Comparison of ENCODE assay signal across 23 cellular contexts in the genomic region with DNA sequence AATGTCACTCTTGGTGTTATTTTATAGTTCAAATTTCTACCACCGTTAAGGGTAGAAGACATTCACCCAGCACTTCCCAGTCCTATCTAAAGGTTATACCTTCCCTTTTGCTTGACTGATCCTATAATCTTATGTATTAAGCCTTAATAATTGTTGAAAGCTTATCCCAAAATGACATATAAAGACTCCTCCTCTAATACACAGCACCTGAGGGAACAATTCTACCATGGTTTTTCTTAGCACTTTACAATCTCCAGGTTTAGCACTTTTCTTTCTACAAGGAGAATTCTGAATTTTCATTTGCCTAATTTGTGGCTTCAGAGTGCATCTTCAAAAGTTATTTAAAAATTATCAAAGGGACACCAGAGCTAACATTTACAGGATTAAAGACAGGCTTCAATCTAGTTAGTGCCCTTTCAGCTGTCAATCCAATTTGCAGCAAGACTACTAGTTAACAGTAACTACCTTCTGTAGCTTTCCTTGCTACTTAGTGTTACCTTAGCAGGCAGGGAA. TPM values are rescaled to one million over a fixed set of nuclear protein-coding genes. Genes with fewer than 3 reads are reported as not detected.
DNase-seq lines count a peak whose midpoint lies in the region; ATAC-seq and TF ChIP-seq lines count a peak whose summit lies in the region.
"Had no signal": no experiment of that assay in that cellular context is flagged by ENCODE, and none has a peak within 500 bp of the region (broad histone marks: within the 10 kb centered on the region; RNA-seq: fewer than 3 reads in every experiment).

No MANE protein-coding gene starts in this region.

- no peaks in the 10 kb centered on the region for H3K27me3 Mint-ChIP-seq in brain

- no peak for ATAC-seq in activated naive CD4-positive, alpha-beta T cell treated with anti-CD3 and anti-CD28 coated beads, Interleukin-2, amount 50 U/mL, for 72 hours
- ATAC-seq in GM18861 (IDR thresholded peaks at IDR 0.05; ENCODE audit: unreplicated experiment) (no peak), GM18502 (IDR thresholded peaks at IDR 0.05; ENCODE audit: poor library complexity, unreplicated experiment) (no peak)
- ATAC-seq: foreskin keratinocyte, left ventricle myocardium superior had no signal

- no peak for TF ChIP-seq EP300 in transverse colon (IDR thresholded peaks at IDR 0.05; ENCODE audit: low read depth)

- H3K27me3 ChIP-seq in transverse colon, result no peaks in the 10 kb centered on the region
- H3K27me3 ChIP-seq: ascending aorta, foreskin keratinocyte, hepatocyte, sigmoid colon had no signal

- CTCF ChIA-PET in RWPE1 (lab: Yijun Ruan, JAX), result interaction anchor here (0.5 to 3.1 kb wide), 2 partner anchors 141 to 412 kb away, joined by 6 to 16 read pairs; no protein-coding TSS in a partner anchor

- H3K36me3 Mint-ChIP-seq in activated naive CD4-positive, alpha-beta T cell treated with anti-CD3 and anti-CD28 coated beads, Interleukin-2, amount 50 U/mL, for 72 hours, result peaks cover 11 to 33% of the 10 kb centered on the region in 2 donors
- peaks cover 22% of the 10 kb centered on the region for H3K36me3 Mint-ChIP-seq in brain

- H3K36me3 ChIP-seq in transverse colon, result peaks cover 0 to 16% (median 5%) of the 10 kb centered on the region in 4 donors

- no peak overlapping the region for H3K4me3 ChIP-seq in transverse colon
- H3K4me3 ChIP-seq: ascending aorta, hepatocyte, sigmoid colon had no signal

- H3K27ac Mint-ChIP-seq in activated naive CD4-positive, alpha-beta T cell treated with anti-CD3 and anti-CD28 coated beads, Interleukin-2, amount 50 U/mL, for 72 hours, result peak overlapping the region; percentile 69 to 84
- peak overlapping the region in 3 of 5 experiments; percentile 2 to 69 (median 19) for H3K27ac Mint-ChIP-seq in brain

- intact Hi-C loops in transverse colon (cut with DNase I; ENCODE audit: low total_unique reads), result loop anchor here (5.0 kb wide), 1 partner anchor 136 kb away; no protein-coding TSS in a partner anchor

- peaks cover 10 to 45% (median 22%) of the 10 kb centered on the region in 4 donors for H3K4me1 ChIP-seq in transverse colon
- H3K4me1 ChIP-seq: foreskin keratinocyte had no signal

- H3K9me3 Mint-ChIP-seq in activated naive CD4-positive, alpha-beta T cell treated with anti-CD3 and anti-CD28 coated beads, Interleukin-2, amount 50 U/mL, for 72 hours, result no peaks in the 10 kb centered on the region
- no peaks in the 10 kb centered on the region for H3K9me3 Mint-ChIP-seq in brain

- TF ChIP-seq CTCF in RWPE1 (conservative IDR thresholded peaks at IDR 0.05; ENCODE audit: low read depth) (no peak), brain (conservative IDR thresholded peaks at IDR 0.05) (no peak), transverse colon (IDR thresholded peaks at IDR 0.05) (no peak)

- no peaks in the 10 kb centered on the region for H3K9me3 ChIP-seq in transverse colon
- H3K9me3 ChIP-seq: ascending aorta, sigmoid colon had no signal

- no peak overlapping the region for H3K4me3 Mint-ChIP-seq in brain

- 0 out of 2 replicates have a peak overlapping the region, but pooled peaks have one; percentile 24 for H3K27ac ChIP-seq in RWPE1
- H3K27ac ChIP-seq in transverse colon, result no peak overlapping the region
- H3K27ac ChIP-seq: ascending aorta, foreskin keratinocyte, hepatocyte, parathyroid adenoma had no signal

- POLR2A ChIA-PET in RWPE1 (lab: Yijun Ruan, JAX; ENCODE audit: low non-redundant PET), result no interaction called here

- H3K4me1 Mint-ChIP-seq in brain, result peaks cover 68% of the 10 kb centered on the region

- 34 to 67% methylated on average over 1 of the region's 1 CpG for WGBS in transverse colon (ENCODE audit: low coverage in 1 of 2), 2 donors

- in situ Hi-C loops in transverse colon (cut with MboI; ENCODE audit: low pct_ligation_motif_present in 1 of 4, low pct_unique_long_range_greater_than_20kb in 1 of 4, low sequenced_read_pairs in 3 of 4), result loop anchor here (5.0 to 25.0 kb wide), 3 partner anchors 89 to 141 kb away; partner anchors contain the start of gene DYNLL2 (in 1 of the 4)

- TF ChIP-seq POLR2A in transverse colon (IDR thresholded peaks at IDR 0.05), result peak; percentile 14

- no peak for DNase-seq in activated naive CD4-positive, alpha-beta T cell treated with anti-CD3 and anti-CD28 coated beads, Interleukin-2, amount 50 U/mL, for 72 hours (ENCODE audit: low spot score in 2 of 2)
- no peak for DNase-seq in activated naive CD4-positive, alpha-beta T cell (lab: John Stamatoyannopoulos, UW)
- no peak for DNase-seq in RWPE1 (ENCODE audit: low spot score)
- DNase-seq in transverse colon, result no peak
- DNase-seq in stimulated activated CD4-positive, alpha-beta T cell treated with anti-CD3 and anti-CD28 coated beads, Interleukin-4, amount 100 ng/mL, for 24 hours, result no peak
- DNase-seq: activated CD4-positive, alpha-beta T cell treated with anti-CD3 and anti-CD28 coated beads for 4 hours; activated CD8-positive, alpha-beta memory T cell treated with anti-CD3 and anti-CD28 coated beads, Interleukin-2, amount 50 U/mL, for 4 hours; activated gamma-delta T cell treated with Interleukin-2 at 50 U/mL for 16 hours; C1 segment of cervical spinal cord; foreskin keratinocyte; left ventricle myocardium superior; NCI-H1048; NCI-H187 treated with DMSO at 0.1 percent for 48 hours; NCI-H2227 treated with DMSO at 0.1 percent for 48 hours; NCI-H748 treated with DMSO at 0.1 percent for 48 hours; SHP77; sigmoid colon had no signal

RNA-seq across cellular contexts. Expression of gene SRSF1, which starts 8.8 kb away (rescaled TPM):
- total RNA-seq in activated naive CD4-positive, alpha-beta T cell treated with anti-CD3 and anti-CD28 coated beads, Interleukin-2, amount 50 U/mL, for 72 hours, result 100 to 1,000 TPM; 188 to 351 TPM
- 124 TPM for polyA plus RNA-seq in brain (ENCODE audit: insufficient read depth, low read depth, low replicate concordance)
- 100 to 1,000 TPM; 122 to 174 (median 143) TPM for total RNA-seq in transverse colon

RNA-seq across cellular contexts. Expression of gene VEZF1, which starts 10.2 kb away (rescaled TPM):
- total RNA-seq in activated naive CD4-positive, alpha-beta T cell treated with anti-CD3 and anti-CD28 coated beads, Interleukin-2, amount 50 U/mL, for 72 hours, result 10 to 100 TPM; 23.1 to 31.3 TPM
- 72.5 TPM for polyA plus RNA-seq in brain (ENCODE audit: insufficient read depth, low read depth, low replicate concordance)
- total RNA-seq in transverse colon, result 10 to 100 TPM; 44.0 to 65.1 (median 50.1) TPM

RNA-seq across cellular contexts. Expression of gene CUEDC1, which starts 43.1 kb away (rescaled TPM):
- total RNA-seq in activated naive CD4-positive, alpha-beta T cell treated with anti-CD3 and anti-CD28 coated beads, Interleukin-2, amount 50 U/mL, for 72 hours, result under 1 TPM in 1 of 2 donors, not detected in 1; 0.84 TPM
- 97.8 TPM for polyA plus RNA-seq in brain (ENCODE audit: insufficient read depth, low read depth, low replicate concordance)
- total RNA-seq in transverse colon, result 10 to 100 TPM; 20.2 to 27.3 (median 24.6) TPM

Comparison
In these comparisons a context has a peak if more than half of its experiments do, and no peak if none do; other contexts are left out.
1. RNA of gene CUEDC1, which starts 43.1 kb away (total RNA-seq): 20.2 to 27.3 TPM in transverse colon; 0.84 TPM in activated naive CD4-positive, alpha-beta T cell treated with anti-CD3 and anti-CD28 coated beads, Interleukin-2, amount 50 U/mL, for 72 hours; every median in the first group is over 10 times any median in the second.